17 cellular contexts compared by ENCODE assay signal in the genomic region with DNA sequence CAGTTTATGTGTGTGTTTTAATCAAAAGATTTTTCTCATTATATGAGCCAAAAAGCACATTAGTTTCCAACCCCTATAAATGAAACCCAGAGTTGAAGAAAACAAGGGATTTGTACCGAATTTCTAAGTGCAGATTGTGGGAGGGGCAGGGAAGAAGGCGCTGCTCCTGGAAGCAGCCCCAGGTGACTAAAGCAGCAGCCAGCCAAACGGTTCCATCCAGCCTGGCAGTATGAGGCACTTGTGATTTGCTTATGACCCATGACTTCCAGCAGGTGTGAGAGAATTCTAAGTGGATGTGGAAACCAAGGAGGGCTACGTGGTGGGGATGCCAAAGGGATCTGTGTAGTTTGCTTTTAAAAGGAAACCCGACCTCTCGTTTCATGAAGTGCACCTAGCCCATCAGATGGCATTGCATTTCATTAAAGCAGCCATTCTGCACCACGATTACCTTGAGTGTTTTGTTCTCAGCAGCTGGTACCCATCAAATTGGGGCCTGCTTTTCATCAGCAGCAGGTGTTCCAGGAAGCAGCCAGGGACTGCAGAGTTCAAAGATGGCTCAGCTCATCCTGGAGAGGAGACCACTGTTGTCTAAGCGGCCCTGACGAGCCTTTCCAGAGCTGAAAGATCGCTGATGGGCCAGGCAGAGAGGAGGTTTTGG.
DNase-seq lines count a peak whose midpoint lies in the region; ATAC-seq lines count a peak whose summit lies in the region.
"Had no signal": no experiment of that assay in that cellular context is flagged by ENCODE, and none has a peak within 500 bp of the region (broad histone marks: within the 10 kb centered on the region; RNA-seq: fewer than 3 reads in every experiment).

No MANE protein-coding gene starts in this region.

- peak; percentile 87 for DNase-seq in COLO668 (lab: John Stamatoyannopoulos, UW; ENCODE audit: unreplicated experiment)
- DNase-seq in NCI-H1417 (lab: John Stamatoyannopoulos, UW) = peak; percentile 82 to 96 (median 92)
- peak; percentile 89 for DNase-seq in NCI-H2196 treated with DMSO at 0.1 percent for 48 hours (lab: John Stamatoyannopoulos, UW; ENCODE audit: unreplicated experiment)
- DNase-seq in astrocyte of the hippocampus (ENCODE audit: low read depth, low spot score) = peak; percentile 11
- no peak for DNase-seq in medulla oblongata (ENCODE audit: extremely low spot score)
- no peak for DNase-seq in OCI-M1 (lab: John Stamatoyannopoulos, UW)
- no peak for DNase-seq in activated CD4-positive, alpha-beta T cell treated with anti-CD3 and anti-CD28 coated beads for 48 hours
- DNase-seq: activated CD4-positive, alpha-beta T cell treated with anti-CD3 and anti-CD28 coated beads, Interleukin-2, amount 50 U/mL, for 48 hours; activated naive CD8-positive, alpha-beta T cell treated with anti-CD3 and anti-CD28 coated beads, Interleukin-2, amount 10 ng/mL, durations not matched to agents 7 days and 5 days; activated T-cell treated with anti-CD3 and anti-CD28 coated beads, Interleukin-2, amount 50 U/mL, for 72 hours; CD8-positive, alpha-beta T cell; GF-D8; hypothalamus; left cardiac atrium; MV-4-11; transverse colon had no signal

- ATAC-seq in GM19397 (IDR thresholded peaks at IDR 0.05; ENCODE audit: unreplicated experiment) = no peak
- ATAC-seq: activated T-cell treated with anti-CD3 and anti-CD28 coated beads, Interleukin-2, amount 50 U/mL, for 72 hours; CD8-positive, alpha-beta T cell; left cardiac atrium had no signal

Comparison
In these comparisons a context has a peak if more than half of its experiments do, and no peak if none do; other contexts are left out.
1. DNase-seq: peak in COLO668 (single experiment), NCI-H1417 (3 of 3), NCI-H2196 treated with DMSO at 0.1 percent for 48 hours (single experiment) and astrocyte of the hippocampus (single experiment); none in medulla oblongata (single experiment), OCI-M1 (single experiment) and activated CD4-positive, alpha-beta T cell treated with anti-CD3 and anti-CD28 coated beads for 48 hours (single experiment).